ENCODE assay signal across 8 cellular contexts in genomic region chr21:36429672-36430546, GRCh38. TPM values are rescaled to one million over a fixed set of nuclear protein-coding genes. Genes with fewer than 3 reads are reported as not detected.
DNase-seq lines count a peak whose midpoint lies in the region; ATAC-seq and TF ChIP-seq lines count a peak whose summit lies in the region.

No MANE protein-coding gene starts in this region.

- TSS peak; percentile 93 for BruUV-seq in Panc1 (replicated peaks; lab: Mats Ljungman, UMichigan)

- H3K9ac ChIP-seq in parathyroid adenoma: no peak overlapping the region

- no peaks in the 10 kb centered on the region for H3K9me3 ChIP-seq in AG04450 (ENCODE audit: control insufficient read depth, insufficient read depth, low read length)
- no peaks in the 10 kb centered on the region for H3K9me3 ChIP-seq in Panc1 (ENCODE audit: control insufficient read depth, insufficient read depth, low read depth, low read length)
- no peaks in the 10 kb centered on the region for H3K9me3 ChIP-seq in parathyroid adenoma (ENCODE audit: control insufficient read depth, low read length)
- no peaks in the 10 kb centered on the region for H3K9me3 ChIP-seq in tibial artery

- H3K4me2 ChIP-seq in parathyroid adenoma (ENCODE audit: low read length): no peak overlapping the region

- 0 out of 2 replicates have a peak, but pooled peaks have one; percentile 7 for TF ChIP-seq CTCF in AG04450 (IDR thresholded peaks at IDR 0.05; ENCODE audit: low read depth, low read length)
- no peak for TF ChIP-seq CTCF in Panc1 (IDR thresholded peaks at IDR 0.05)
- TF ChIP-seq CTCF in parathyroid adenoma (IDR thresholded peaks at IDR 0.05): no peak
- peak; percentile 12 to 27 for TF ChIP-seq CTCF in tibial artery (IDR thresholded peaks at IDR 0.05)

- in situ Hi-C loops in Panc1 (cut with HindIII; ENCODE audit: low pct_unique_long_range_greater_than_20kb, low sequenced_read_pairs): no loop called here

- H3K36me3 ChIP-seq in Panc1 (ENCODE audit: control insufficient read depth, insufficient read depth, low read length): no peaks in the 10 kb centered on the region
- H3K36me3 ChIP-seq in parathyroid adenoma (ENCODE audit: control insufficient read depth, insufficient read depth, low read length): no peaks in the 10 kb centered on the region
- H3K36me3 ChIP-seq in tibial artery: no peaks in the 10 kb centered on the region

- POLR2A ChIA-PET in AG04450 (lab: Yijun Ruan, JAX) (interaction anchor here (0.6 to 1.3 kb wide), 6 partner anchors 15 to 778 kb away, joined by 3 read pairs; no protein-coding TSS in a partner anchor), Panc1 (lab: Charles Lee) (no interaction called here)

- H3K27ac ChIP-seq in AG04450 (ENCODE audit: low read depth, low read length): peak overlapping the region; percentile 93
- H3K27ac ChIP-seq in Panc1 (ENCODE audit: low read length): peak overlapping the region; percentile 93
- no peak overlapping the region for H3K27ac ChIP-seq in parathyroid adenoma
- H3K27ac ChIP-seq in tibial artery: peak overlapping the region; percentile 61 to 66

- H3K4me3 ChIP-seq in AG04450 (ENCODE audit: low read depth, low read length): peak overlapping the region; percentile 47
- H3K4me3 ChIP-seq in Panc1 (ENCODE audit: low read depth in 2 of 2, low read length in 2 of 2): peak overlapping the region; percentile 33 to 54
- H3K4me3 ChIP-seq in parathyroid adenoma (ENCODE audit: low read depth, low read length): no peak overlapping the region
- H3K4me3 ChIP-seq in tibial artery: peak overlapping the region; percentile 28 to 43

- H3K4me1 ChIP-seq in Panc1 (ENCODE audit: control insufficient read depth, insufficient read depth, low read length) (peaks cover 16% of the 10 kb centered on the region), parathyroid adenoma (no peaks in the 10 kb centered on the region), tibial artery (peaks cover 0 to 23% (median 1%) of the 10 kb centered on the region in 4 donors)

- H3K27me3 ChIP-seq in AG04450 (ENCODE audit: control insufficient read depth, insufficient read depth, low read length): no peaks in the 10 kb centered on the region
- H3K27me3 ChIP-seq in Panc1 (ENCODE audit: control insufficient read depth, insufficient read depth, low read length): no peaks in the 10 kb centered on the region
- no peaks in the 10 kb centered on the region for H3K27me3 ChIP-seq in parathyroid adenoma (ENCODE audit: control insufficient read depth, insufficient read depth, low read length)
- H3K27me3 ChIP-seq in tibial artery: no peaks in the 10 kb centered on the region

- CTCF ChIA-PET in AG04450 (lab: Charles Lee): interaction anchor here (0.6 to 2.2 kb wide), 5 partner anchors 8 to 207 kb away, joined by 3 to 9 read pairs (median 5); no protein-coding TSS in a partner anchor
- CTCF ChIA-PET in Panc1 (lab: Charles Lee): interaction anchor here (0.7 kb wide), 2 partner anchors 480 to 487 kb away, joined by 3 read pairs; no protein-coding TSS in a partner anchor

- H3K79me2 ChIP-seq in parathyroid adenoma: no peaks in the 10 kb centered on the region

- peak overlapping the region; percentile 60 for H2AFZ ChIP-seq in parathyroid adenoma

- peak; percentile 97 for DNase-seq in AG04450 (ENCODE audit: low read depth, low spot score)
- peak; percentile 96 for DNase-seq in Panc1 (ENCODE audit: low read depth, low spot score)
- DNase-seq in activated T-helper 1 cell treated with anti-CD3 and anti-CD28 coated beads, Interleukin-2, amount 50 U/mL, for 16 hours (ENCODE audit: low read depth in 1 of 2, low spot score in 1 of 2): peak; percentile 34 to 51
- peak; percentile 81 for DNase-seq in fibroblast of the conjunctiva (ENCODE audit: low read depth)
- peak; percentile 89 to 91 for DNase-seq in tibial artery

- ATAC-seq in GM18907 (IDR thresholded peaks at IDR 0.05; ENCODE audit: unreplicated experiment) (peak; percentile 89), HG03103 (IDR thresholded peaks at IDR 0.05; ENCODE audit: low read depth, unreplicated experiment) (peak; percentile 85), Panc1 (peak; percentile 92)

- intact Hi-C loops in Panc1 (cut with micrococcal nuclease; ENCODE audit: unreplicated experiment) (loop anchor here (10.0 kb wide), 2 partner anchors 75 to 155 kb away; no protein-coding TSS in a partner anchor), tibial artery (cut with DNase I; ENCODE audit: low total_unique reads) (loop anchor here (10.0 kb wide), 1 partner anchor 495 kb away; no protein-coding TSS in a partner anchor)

RNA-seq across cellular contexts. Expression of gene CHAF1B, which starts 44.7 kb away (rescaled TPM):
- polyA plus RNA-seq in AG04450 (2011; rRNA removed): 3.5 and 3.7 TPM in 2 replicates
- polyA minus RNA-seq in AG04450 (2011; rRNA and poly(A)+ RNA removed): 4.5 and 5.0 TPM in 2 replicates
- total RNA-seq in Panc1 (2021; ENCODE audit: unreplicated experiment): 18.4 TPM
- 14.1 TPM for polyA plus RNA-seq in Panc1 (2012; ENCODE audit: insufficient read length)

RNA-seq across cellular contexts. Expression of gene CLDN14, which starts 50.0 kb away (rescaled TPM):
- not detected in 2 replicates for polyA plus RNA-seq in AG04450 (2011; rRNA removed)
- not detected in 2 replicates for polyA minus RNA-seq in AG04450 (2011; rRNA and poly(A)+ RNA removed)
- not detected for total RNA-seq in Panc1 (2021; ENCODE audit: unreplicated experiment)
- not detected for polyA plus RNA-seq in Panc1 (2012; ENCODE audit: insufficient read length)

Comparison
In these comparisons a context has a peak if more than half of its experiments do, and no peak if none do; other contexts are left out.
1. DNase-seq: peak in every context shown above with its lines; median percentile 97 in AG04450; 96 in Panc1; 90 in tibial artery; 81 in fibroblast of the conjunctiva; 42 in activated T-helper 1 cell treated with anti-CD3 and anti-CD28 coated beads, Interleukin-2, amount 50 U/mL, for 16 hours.
2. CTCF ChIP-seq: peak in AG04450 (single experiment) and tibial artery (2 of 2); none in Panc1 (single experiment) and parathyroid adenoma (single experiment).
3. Peak in every context shown above with its lines, with median percentiles within 50 percentile points of each other: ATAC-seq.